ENCODE assay signal across 1 cellular context in genomic region chr2:151922845-151923666, GRCh38.
A peak's percentile ranks its signal among the peaks of the same experiment; 100 is the strongest.
TF ChIP-seq lines count a peak whose summit lies in the region.

No MANE protein-coding gene starts in this region.

TF ChIP-seq in HepG2, 621 proteins besides CTCF, POLR2A, EP300 and RAD21 (continued from another document):
- peak; percentile 70; the same call in 1 of the 2 replicates for TF ChIP-seq RXRB (CRISPR knock-in tag; IDR thresholded peaks at IDR 0.05; ENCODE audit: borderline replicate concordance)
- peak; percentile 21; the same call in 1 of the 2 replicates for TF ChIP-seq ARID5B (CRISPR knock-in tag; IDR thresholded peaks at IDR 0.05)
- peak; percentile 85; the same call in 1 of the 2 replicates for TF ChIP-seq THRA (CRISPR knock-in tag; IDR thresholded peaks at IDR 0.05; ENCODE audit: borderline replicate concordance)
- no peak for TF ChIP-seq ZNF235 (CRISPR knock-in tag; IDR thresholded peaks at IDR 0.05; ENCODE audit: borderline replicate concordance)
- TF ChIP-seq PCBP1 (IDR thresholded peaks at IDR 0.05; ENCODE audit: borderline replicate concordance, low read depth, low read length), result no peak
- TF ChIP-seq MNT (IDR thresholded peaks at IDR 0.05), result peak; percentile 54; the same call in 1 of the 2 replicates
- TF ChIP-seq RXRA (CRISPR knock-in tag; IDR thresholded peaks at IDR 0.05), result peak; percentile 73
- no peak for TF ChIP-seq BCL3 (CRISPR knock-in tag; IDR thresholded peaks at IDR 0.05)
- no peak for TF ChIP-seq SNAPC4 (CRISPR knock-in tag; IDR thresholded peaks at IDR 0.05)
- no peak for TF ChIP-seq BRCA1 (CRISPR knock-in tag; IDR thresholded peaks at IDR 0.05)
- peak; percentile 32; the same call in 1 of the 2 replicates for TF ChIP-seq BCL6 (CRISPR knock-in tag; IDR thresholded peaks at IDR 0.05)
- TF ChIP-seq SKI (IDR thresholded peaks at IDR 0.05; ENCODE audit: partially characterized antibody), result peak; percentile 70
- no peak for TF ChIP-seq CC2D1A (CRISPR knock-in tag; IDR thresholded peaks at IDR 0.05)
- no peak for TF ChIP-seq NCOA5 (CRISPR knock-in tag; IDR thresholded peaks at IDR 0.05)
- peak; percentile 87 for TF ChIP-seq CEBPB (IDR thresholded peaks at IDR 0.05; ENCODE audit: borderline replicate concordance, low read depth, low read length)
